1 cellular context compared by ENCODE assay signal in genomic region chr1:80656628-80657019, GRCh38.
TF ChIP-seq lines count a peak whose summit lies in the region.

No MANE protein-coding gene starts in this region.

TF ChIP-seq in SK-N-SH treated with all-trans-retinoic acid at 6 μM for 48 hours, 23 proteins besides CTCF, POLR2A, EP300 and RAD21 (continued from another document):
- TF ChIP-seq ESRRG (CRISPR knock-in tag; IDR thresholded peaks at IDR 0.05): no peak
- no peak for TF ChIP-seq PPARA (CRISPR knock-in tag; IDR thresholded peaks at IDR 0.05; ENCODE audit: borderline replicate concordance)
- no peak for TF ChIP-seq OSR1 (CRISPR knock-in tag; IDR thresholded peaks at IDR 0.05)
- TF ChIP-seq CSRNP3 (CRISPR knock-in tag; IDR thresholded peaks at IDR 0.05): no peak
- TF ChIP-seq TCF4 (CRISPR knock-in tag; IDR thresholded peaks at IDR 0.05; ENCODE audit: borderline replicate concordance): no peak
- TF ChIP-seq PATZ1 (CRISPR knock-in tag; IDR thresholded peaks at IDR 0.05; ENCODE audit: borderline replicate concordance): no peak
